Comparison of ENCODE assay signal across 8 cellular contexts in genomic region chr5:149656576-149657182, GRCh38.
DNase-seq lines count a peak whose midpoint lies in the region; ATAC-seq and TF ChIP-seq lines count a peak whose summit lies in the region.

No MANE protein-coding gene starts in this region.

- no peaks in the 10 kb centered on the region for H3K4me1 Mint-ChIP-seq in CD4-positive, alpha-beta T cell (ENCODE audit: low read depth)

- peak; percentile 22 for TF ChIP-seq CTCF in CD4-positive, alpha-beta T cell (IDR thresholded peaks at IDR 0.05)
- TF ChIP-seq CTCF in HEK293 (tag by site-specific recombination; IDR thresholded peaks at IDR 0.05) (peak; percentile 40), fibroblast of the aortic adventitia (IDR thresholded peaks at IDR 0.05; ENCODE audit: insufficient read depth, low read length) (peak; percentile 49), smooth muscle cell (IDR thresholded peaks at IDR 0.05; ENCODE audit: borderline replicate concordance, insufficient read depth, poor library complexity, severe bottlenecking) (peak; percentile 62)

- no peak overlapping the region for H3K27ac ChIP-seq in CD4-positive, alpha-beta T cell (ENCODE audit: low read depth, low read length)
- H3K27ac ChIP-seq in HEK293 (ENCODE audit: extremely low read depth, low read depth, low read length) (no peak overlapping the region), smooth muscle cell (ENCODE audit: low read depth) (no peak overlapping the region)

- no peak overlapping the region for H3K9ac ChIP-seq in smooth muscle cell (ENCODE audit: low read depth)

- intact Hi-C loops in CD4-positive, alpha-beta T cell (cut with DNase I, micrococcal nuclease): no loop called here

- WGBS in smooth muscle cell (ENCODE audit: low lambda C conversion rate): 66% methylated on average over 6 of the region's 6 CpGs

- no peaks in the 10 kb centered on the region for H3K36me3 ChIP-seq in HEK293 (ENCODE audit: control insufficient read depth in 2 of 2, insufficient read depth in 1 of 2, low read length in 2 of 2)
- H3K36me3 ChIP-seq in smooth muscle cell (ENCODE audit: low read depth): no peaks in the 10 kb centered on the region

- H2AFZ ChIP-seq in smooth muscle cell (ENCODE audit: low read depth): no peak overlapping the region

- POLR2A ChIA-PET in CD4-positive, alpha-beta T cell (lab: Charles Lee): no interaction called here
- POLR2A ChIA-PET in HEK293 (lab: Yijun Ruan, JAX): no interaction called here

- no peak overlapping the region for H3K4me3 Mint-ChIP-seq in CD4-positive, alpha-beta T cell

- H3K27me3 ChIP-seq in CD4-positive, alpha-beta T cell (ENCODE audit: control insufficient read depth, insufficient read depth, low read length): no peaks in the 10 kb centered on the region
- no peaks in the 10 kb centered on the region for H3K27me3 ChIP-seq in smooth muscle cell (ENCODE audit: low read depth)

- no peaks in the 10 kb centered on the region for H4K20me1 ChIP-seq in smooth muscle cell (ENCODE audit: low read depth)

- H3K27me3 Mint-ChIP-seq in CD4-positive, alpha-beta T cell: peaks cover 13% of the 10 kb centered on the region

- H3K9me3 Mint-ChIP-seq in CD4-positive, alpha-beta T cell: no peaks in the 10 kb centered on the region

- no peak overlapping the region for H3K4me3 ChIP-seq in HEK293 (ENCODE audit: low read depth, low read length)
- H3K4me3 ChIP-seq in fibroblast of the aortic adventitia (ENCODE audit: low read depth, low read length): no peak overlapping the region
- no peak overlapping the region for H3K4me3 ChIP-seq in smooth muscle cell

- no peaks in the 10 kb centered on the region for H3K36me3 Mint-ChIP-seq in CD4-positive, alpha-beta T cell (ENCODE audit: low read depth)

- no peak overlapping the region for H3K4me2 ChIP-seq in smooth muscle cell

- DNase-seq in CD4-positive, alpha-beta T cell: peak in 1 of 10 experiments; percentile 7
- DNase-seq in RPMI8226: peak; percentile 63
- no peak for DNase-seq in fibroblast of the aortic adventitia (ENCODE audit: low read depth)
- DNase-seq in smooth muscle cell (lab: John Stamatoyannopoulos, UW; ENCODE audit: unreplicated experiment): no peak
- no peak for DNase-seq in C1 segment of cervical spinal cord (lab: John Stamatoyannopoulos, UW)
- DNase-seq in amygdala (lab: John Stamatoyannopoulos, UW): no peak
- no peak for DNase-seq in cerebellar cortex (ENCODE audit: low spot score)

- H3K79me2 ChIP-seq in smooth muscle cell (ENCODE audit: low read depth): no peaks in the 10 kb centered on the region

- H3K4me1 ChIP-seq in HEK293 (ENCODE audit: control insufficient read depth, insufficient read depth, low read length) (no peaks in the 10 kb centered on the region), smooth muscle cell (ENCODE audit: low read depth) (no peaks in the 10 kb centered on the region)

- H3K27ac Mint-ChIP-seq in CD4-positive, alpha-beta T cell: no peak overlapping the region

- no peaks in the 10 kb centered on the region for H3F3A ChIP-seq in smooth muscle cell (ENCODE audit: low read depth)

- ATAC-seq in CD4-positive, alpha-beta T cell (ENCODE audit: poor library complexity): no peak

- H3K9me3 ChIP-seq in CD4-positive, alpha-beta T cell (ENCODE audit: control insufficient read depth, low read length): peaks cover 5% of the 10 kb centered on the region
- no peaks in the 10 kb centered on the region for H3K9me3 ChIP-seq in HEK293 (ENCODE audit: control insufficient read depth, insufficient read depth, low read depth, low read length)
- no peaks in the 10 kb centered on the region for H3K9me3 ChIP-seq in smooth muscle cell (replicated peaks; ENCODE audit: low read depth)

- CTCF ChIA-PET in CD4-positive, alpha-beta T cell (lab: Charles Lee): no interaction called here
- CTCF ChIA-PET in HEK293 (lab: Yijun Ruan, JAX): interaction anchor here (0.6 to 2.3 kb wide), 24 partner anchors 9 to 306 kb away, joined by 3 to 23 read pairs (median 4); no protein-coding TSS in a partner anchor

TF ChIP-seq in HEK293, 187 proteins besides CTCF, POLR2A, EP300 and RAD21:
- TF ChIP-seq ZNF660 (tag by site-specific recombination; IDR thresholded peaks at IDR 0.05) (no peak), ZNF514 (tag by site-specific recombination; IDR thresholded peaks at IDR 0.05) (no peak), ZBTB20 (tag by site-specific recombination; IDR thresholded peaks at IDR 0.05) (no peak), HOXD13 (CRISPR knock-in tag; IDR thresholded peaks at IDR 0.05; ENCODE audit: borderline replicate concordance) (no peak), ZNF488 (tag by site-specific recombination; IDR thresholded peaks at IDR 0.05) (no peak), ZNF777 (tag by site-specific recombination; IDR thresholded peaks at IDR 0.05; ENCODE audit: borderline replicate concordance) (no peak), ZNF391 (tag by site-specific recombination; IDR thresholded peaks at IDR 0.05; ENCODE audit: borderline replicate concordance, low read depth) (no peak), MZF1 (tag by site-specific recombination; IDR thresholded peaks at IDR 0.05; ENCODE audit: borderline replicate concordance) (no peak), IKZF3 (tag by site-specific recombination; IDR thresholded peaks at IDR 0.05) (0 out of 2 replicates have a peak, but pooled peaks have one; percentile 23), KLF1 (tag by site-specific recombination; IDR thresholded peaks at IDR 0.05) (no peak), ZBTB44 (tag by site-specific recombination; IDR thresholded peaks at IDR 0.05) (no peak), ZNF548 (tag by site-specific recombination; IDR thresholded peaks at IDR 0.05) (no peak), ZNF2 (tag by site-specific recombination; IDR thresholded peaks at IDR 0.05) (peak; percentile 98), ZNF394 (tag by site-specific recombination; IDR thresholded peaks at IDR 0.05; ENCODE audit: borderline replicate concordance) (no peak), KLF10 (tag by site-specific recombination; IDR thresholded peaks at IDR 0.05) (no peak), ZNF639 (tag by site-specific recombination; IDR thresholded peaks at IDR 0.05) (no peak), ZBTB1 (tag by site-specific recombination; IDR thresholded peaks at IDR 0.05) (no peak), ZNF292 (tag by site-specific recombination; IDR thresholded peaks at IDR 0.05; ENCODE audit: borderline replicate concordance, low read depth) (no peak), ZNF654 (tag by site-specific recombination; IDR thresholded peaks at IDR 0.05; ENCODE audit: low read depth) (peak; percentile 44), ZNF140 (tag by site-specific recombination; IDR thresholded peaks at IDR 0.05) (no peak)
